17 cellular contexts compared by ENCODE assay signal in genomic region chr1:181985281-181985680, GRCh38.
DNase-seq lines count a peak whose midpoint lies in the region.
"Had no signal": no experiment of that assay in that cellular context is flagged by ENCODE, and none has a peak within 500 bp of the region (broad histone marks: within the 10 kb centered on the region; RNA-seq: fewer than 3 reads in every experiment).

No MANE protein-coding gene starts in this region.

- DNase-seq in cerebellar cortex (ENCODE audit: low spot score) (peak; percentile 70), superior temporal gyrus (ENCODE audit: extremely low spot score) (peak; percentile 34), NCI-H128 (lab: John Stamatoyannopoulos, UW; ENCODE audit: unreplicated experiment) (no peak), NCI-H187 (lab: John Stamatoyannopoulos, UW) (no peak), DMS 273 treated with DMSO at 0.1 percent for 48 hours (lab: John Stamatoyannopoulos, UW) (no peak)
- DNase-seq: 8988T; ACHN; AML-193; BE2C; CD4-positive, alpha-beta T cell; CD8-positive, alpha-beta memory T cell; DMS53; DMS79 treated with DMSO at 0.1 percent for 48 hours; H9 had no signal

- peak overlapping the region; percentile 50 for H3K27ac ChIP-seq in angular gyrus (ENCODE audit: low read depth, low read length)
- H3K27ac ChIP-seq: A549; BLaER1 treated with 17β-estradiol and CSF1 and Interleukin-3, amounts not matched to agents 10 nM and 100 nM had no signal

Comparison
In these comparisons a context has a peak if more than half of its experiments do, and no peak if none do; other contexts are left out.
1. DNase-seq: peak in cerebellar cortex (single experiment) and superior temporal gyrus (single experiment); none in NCI-H128 (single experiment), NCI-H187 (0 of 2) and DMS 273 treated with DMSO at 0.1 percent for 48 hours (single experiment).